In the genomic region with DNA sequence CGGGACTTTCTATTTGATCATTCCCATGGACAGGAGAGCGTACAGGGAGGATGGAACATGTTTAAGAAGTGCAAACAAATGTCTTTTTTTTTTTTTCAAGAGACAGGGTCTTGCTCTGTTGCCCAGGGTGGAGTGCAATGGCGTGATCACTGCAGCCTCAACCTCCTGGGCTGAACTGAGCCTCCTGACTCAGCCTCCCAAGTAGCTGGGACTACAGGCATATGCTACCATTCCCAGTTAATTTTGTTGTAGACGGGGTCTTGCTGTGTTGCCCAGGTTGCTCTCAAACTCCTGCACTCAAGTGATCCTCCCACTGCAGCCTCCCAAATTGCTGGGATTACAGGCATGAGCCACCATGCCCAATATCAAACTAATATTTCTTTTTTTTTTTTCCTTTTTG, we compare ENCODE assay signal across 2 cellular contexts.
TF ChIP-seq lines count a peak whose summit lies in the region.

No MANE protein-coding gene starts in this region.

TF ChIP-seq in HepG2, 621 proteins besides CTCF, POLR2A, EP300 and RAD21:
- TF ChIP-seq ZIK1 (CRISPR knock-in tag; IDR thresholded peaks at IDR 0.05; ENCODE audit: borderline replicate concordance, low read depth): no peak
- peak; percentile 53; the same call in 1 of the 2 replicates for TF ChIP-seq ZNF121 (CRISPR knock-in tag; IDR thresholded peaks at IDR 0.05)

TF ChIP-seq in K562, 482 proteins besides CTCF, POLR2A, EP300 and RAD21:
- TF ChIP-seq IFI16 (CRISPR knock-in tag; IDR thresholded peaks at IDR 0.05) (no peak), ZNF121 (CRISPR knock-in tag; conservative IDR thresholded peaks at IDR 0.05) (peak; percentile 75)
